Comparison of ENCODE assay signal across 1 cellular context in the genomic region with DNA sequence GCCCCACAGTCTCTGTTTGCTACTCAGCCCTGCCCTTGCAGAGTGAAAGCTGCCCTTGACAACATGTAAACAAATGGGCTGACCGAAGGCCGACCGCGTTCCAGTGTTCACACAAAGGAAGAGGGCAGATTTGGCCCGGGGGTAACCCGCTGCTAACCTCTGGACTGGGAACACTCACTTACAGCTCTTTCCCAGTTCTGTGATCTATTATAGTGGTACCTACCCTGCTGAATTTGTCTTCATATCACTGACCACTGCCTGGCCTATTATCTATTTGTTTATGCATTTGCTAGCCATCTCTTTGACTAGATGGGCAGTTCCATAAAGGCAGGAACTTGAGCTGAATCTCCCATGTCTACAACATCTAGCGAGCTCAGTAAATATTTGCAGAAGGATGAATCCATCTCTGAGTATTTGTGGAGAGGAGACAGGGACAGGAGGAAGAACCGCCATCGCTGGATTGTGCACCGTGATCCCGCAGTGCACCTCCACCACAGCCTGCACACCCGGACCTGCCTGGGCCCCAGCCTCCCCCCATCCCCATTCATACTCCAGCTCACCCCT.
TF ChIP-seq lines count a peak whose summit lies in the region.

No MANE protein-coding gene starts in this region.

TF ChIP-seq in HepG2, 621 proteins besides CTCF, POLR2A, EP300 and RAD21 (continued from another document):
- no peak for TF ChIP-seq FOSL1 (CRISPR knock-in tag; IDR thresholded peaks at IDR 0.05; ENCODE audit: borderline replicate concordance)
- no peak for TF ChIP-seq TMF1 (CRISPR knock-in tag; IDR thresholded peaks at IDR 0.05; ENCODE audit: low read depth)
- TF ChIP-seq SALL1 (CRISPR knock-in tag; IDR thresholded peaks at IDR 0.05), result peak; percentile 86
- no peak for TF ChIP-seq KLF15 (CRISPR knock-in tag; IDR thresholded peaks at IDR 0.05; ENCODE audit: borderline replicate concordance)
- TF ChIP-seq NFKB2 (CRISPR knock-in tag; IDR thresholded peaks at IDR 0.05; ENCODE audit: borderline replicate concordance), result no peak
- no peak for TF ChIP-seq HNRNPK (IDR thresholded peaks at IDR 0.05; ENCODE audit: low read depth, low read length, poor library complexity, severe bottlenecking)
- TF ChIP-seq MBD4 (IDR thresholded peaks at IDR 0.05; ENCODE audit: borderline replicate concordance, low read length), result no peak
- TF ChIP-seq, protein P1, sequence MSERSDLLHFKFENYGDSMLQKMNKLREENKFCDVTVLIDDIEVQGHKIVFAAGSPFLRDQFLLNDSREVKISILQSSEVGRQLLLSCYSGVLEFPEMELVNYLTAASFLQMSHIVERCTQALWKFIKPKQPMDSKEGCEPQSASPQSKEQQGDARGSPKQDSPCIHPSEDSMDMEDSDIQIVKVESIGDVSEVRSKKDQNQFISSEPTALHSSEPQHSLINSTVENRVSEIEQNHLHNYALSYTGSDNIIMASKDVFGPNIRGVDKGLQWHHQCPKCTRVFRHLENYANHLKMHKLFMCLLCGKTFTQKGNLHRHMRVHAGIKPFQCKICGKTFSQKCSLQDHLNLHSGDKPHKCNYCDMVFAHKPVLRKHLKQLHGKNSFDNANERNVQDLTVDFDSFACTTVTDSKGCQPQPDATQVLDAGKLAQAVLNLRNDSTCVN (CRISPR knock-in tag; IDR thresholded peaks at IDR 0.05; ENCODE audit: borderline replicate concordance), result no peak; the same call in 1 of the 2 replicates
- TF ChIP-seq ZNF703 (CRISPR knock-in tag; IDR thresholded peaks at IDR 0.05; ENCODE audit: borderline replicate concordance), result peak; percentile 65; the same call in 1 of the 2 replicates
- no peak for TF ChIP-seq ZNF160 (CRISPR knock-in tag; IDR thresholded peaks at IDR 0.05)
- peak; percentile 44; the same call in 1 of the 2 replicates for TF ChIP-seq KMT2A (CRISPR knock-in tag; IDR thresholded peaks at IDR 0.05)
- no peak for TF ChIP-seq SMAD1 (CRISPR knock-in tag; IDR thresholded peaks at IDR 0.05; ENCODE audit: borderline replicate concordance, low read depth)
- TF ChIP-seq KAT7 (CRISPR knock-in tag; IDR thresholded peaks at IDR 0.05; ENCODE audit: borderline replicate concordance), result no peak
- no peak for TF ChIP-seq SMAD9 (CRISPR knock-in tag; IDR thresholded peaks at IDR 0.05)
- peak; percentile 85; the same call in 1 of the 2 replicates for TF ChIP-seq PRDM10 (CRISPR knock-in tag; IDR thresholded peaks at IDR 0.05; ENCODE audit: low read depth)
- no peak for TF ChIP-seq ZNF484 (CRISPR knock-in tag; IDR thresholded peaks at IDR 0.05; ENCODE audit: borderline replicate concordance, low read depth)
- TF ChIP-seq ZNF589 (CRISPR knock-in tag; conservative IDR thresholded peaks at IDR 0.05), result no peak
- TF ChIP-seq TGIF2 (CRISPR knock-in tag; IDR thresholded peaks at IDR 0.05), result no peak
- TF ChIP-seq YEATS2 (CRISPR knock-in tag; IDR thresholded peaks at IDR 0.05; ENCODE audit: borderline replicate concordance), result no peak
- TF ChIP-seq NCOA2 (CRISPR knock-in tag; IDR thresholded peaks at IDR 0.05), result peak; percentile 73
- TF ChIP-seq PHB2 (IDR thresholded peaks at IDR 0.05; ENCODE audit: partially characterized antibody), result no peak
- TF ChIP-seq ZNF800 (CRISPR knock-in tag; IDR thresholded peaks at IDR 0.05), result no peak; the same call in 1 of the 2 replicates
- no peak for TF ChIP-seq CSRNP2 (CRISPR knock-in tag; conservative IDR thresholded peaks at IDR 0.05; ENCODE audit: low read depth)
- TF ChIP-seq ARHGAP35 (CRISPR knock-in tag; IDR thresholded peaks at IDR 0.05; ENCODE audit: borderline replicate concordance), result no peak
- no peak for TF ChIP-seq KDM5A (IDR thresholded peaks at IDR 0.05; ENCODE audit: borderline replicate concordance, low read length)
- no peak for TF ChIP-seq CEBPG (CRISPR knock-in tag; IDR thresholded peaks at IDR 0.05)
- TF ChIP-seq SRSF1 (optimal IDR thresholded peaks at IDR 0.05; ENCODE audit: low read depth, low read length), result no peak
- no peak; the same call in 1 of the 2 replicates for TF ChIP-seq ZNF317 (CRISPR knock-in tag; IDR thresholded peaks at IDR 0.05)
- no peak for TF ChIP-seq KLF13 (CRISPR knock-in tag; IDR thresholded peaks at IDR 0.05)
- no peak for TF ChIP-seq ATAD3A (CRISPR knock-in tag; IDR thresholded peaks at IDR 0.05)
- no peak for TF ChIP-seq ZBTB2 (CRISPR knock-in tag; IDR thresholded peaks at IDR 0.05; ENCODE audit: low read depth)
- no peak for TF ChIP-seq SNAI1 (CRISPR knock-in tag; IDR thresholded peaks at IDR 0.05; ENCODE audit: borderline replicate concordance)
- no peak; the same call in 1 of the 2 replicates for TF ChIP-seq ZNF564 (CRISPR knock-in tag; IDR thresholded peaks at IDR 0.05)
- no peak for TF ChIP-seq ZNF7 (CRISPR knock-in tag; IDR thresholded peaks at IDR 0.05)
- TF ChIP-seq CHD2 (IDR thresholded peaks at IDR 0.05; ENCODE audit: low read depth, low read length), result no peak
- TF ChIP-seq DRAP1 (CRISPR knock-in tag; IDR thresholded peaks at IDR 0.05), result peak; percentile 43; the same call in 1 of the 2 replicates
